12 cellular contexts compared by ENCODE assay signal in genomic region chr1:91592716-91593477, GRCh38.
"Had no signal": no experiment of that assay in that cellular context is flagged by ENCODE, and none has a peak within 500 bp of the region (broad histone marks: within the 10 kb centered on the region; RNA-seq: fewer than 3 reads in every experiment).

No MANE protein-coding gene starts in this region.

- H3K36me3 Mint-ChIP-seq: mesothelial cell of epicardium had no signal

- H3K27ac Mint-ChIP-seq: mesothelial cell of epicardium had no signal

- H3K27me3 ChIP-seq: body of pancreas, gastroesophageal sphincter, sigmoid colon, spleen, thyroid gland had no signal

- H3K9me3 ChIP-seq: body of pancreas, gastroesophageal sphincter, lower lobe of right lung, sigmoid colon, spleen, thyroid gland had no signal

- ATAC-seq: body of pancreas, gastroesophageal sphincter, left colon, lower lobe of right lung had no signal

- H3K27ac ChIP-seq: body of pancreas, gastroesophageal sphincter, lower lobe of right lung, parathyroid adenoma, thyroid gland had no signal

- H3K4me1 ChIP-seq: body of pancreas, lower lobe of right lung, parathyroid adenoma had no signal

- H3K9me3 Mint-ChIP-seq: mesothelial cell of epicardium had no signal

- H3K4me3 Mint-ChIP-seq: mesothelial cell of epicardium had no signal

- H3K4me3 ChIP-seq: body of pancreas, gastroesophageal sphincter, lower lobe of right lung, sigmoid colon, spleen, thyroid gland had no signal

- H3K36me3 ChIP-seq: gastroesophageal sphincter, lower lobe of right lung, sigmoid colon, spleen, thyroid gland had no signal

- DNase-seq: activated CD4-positive, CD25-positive, alpha-beta regulatory T cell treated with anti-CD3 and anti-CD28 coated beads, Interleukin-2, amount 50 U/mL, for 72 hours; activated CD8-positive, alpha-beta memory T cell treated with anti-CD3 and anti-CD28 coated beads for 24 hours; amygdala; body of pancreas; left colon; lower lobe of right lung; sigmoid colon; spleen; thyroid gland had no signal
